In genomic region chr3:185657211-185657610, GRCh38 we compare ENCODE assay signal across 14 cellular contexts.
DNase-seq lines count a peak whose midpoint lies in the region; FAIRE-seq and TF ChIP-seq lines count a peak whose summit lies in the region.
"Had no signal": no experiment of that assay in that cellular context is flagged by ENCODE, and none has a peak within 500 bp of the region (broad histone marks: within the 10 kb centered on the region; RNA-seq: fewer than 3 reads in every experiment).

No MANE protein-coding gene starts in this region.

- peaks cover 38% of the 10 kb centered on the region for H3K36me3 Mint-ChIP-seq in HFFc6 (ENCODE audit: low read depth)

- peaks cover 56% of the 10 kb centered on the region for H3K4me1 ChIP-seq in mesodermal cell (ENCODE audit: control insufficient read depth, insufficient read depth, low read length, poor library complexity, severe bottlenecking)
- H3K4me1 ChIP-seq in suprapubic skin: peaks cover 48% of the 10 kb centered on the region

- H3K9me3 Mint-ChIP-seq in HFFc6: no peaks in the 10 kb centered on the region
- H3K9me3 Mint-ChIP-seq: WTC11 had no signal

- no peak overlapping the region for H3K4me3 ChIP-seq in bronchial epithelial cell (ENCODE audit: low read depth, low read length)
- no peak overlapping the region for H3K4me3 ChIP-seq in mesodermal cell (ENCODE audit: extremely low read depth, insufficient read depth, low read length, poor library complexity, severe bottlenecking)
- no peak overlapping the region for H3K4me3 ChIP-seq in suprapubic skin

- H3K27ac Mint-ChIP-seq in HFFc6: peak overlapping the region; percentile 95

- H3K4me1 Mint-ChIP-seq in HFFc6 (ENCODE audit: low read depth): peaks cover 66% of the 10 kb centered on the region

- H3K27me3 ChIP-seq in bronchial epithelial cell (ENCODE audit: control insufficient read depth, insufficient read depth, low read length) (no peaks in the 10 kb centered on the region), suprapubic skin (no peaks in the 10 kb centered on the region)
- H3K27me3 ChIP-seq: foreskin keratinocyte had no signal

- peaks cover 17% of the 10 kb centered on the region for H3K27me3 Mint-ChIP-seq in HFFc6 (ENCODE audit: insufficient read depth)

- TF ChIP-seq CTCF in HFFc6 (IDR thresholded peaks at IDR 0.05) (no peak), bronchial epithelial cell (IDR thresholded peaks at IDR 0.05; ENCODE audit: insufficient read depth, low read length, severe bottlenecking) (no peak), suprapubic skin (IDR thresholded peaks at IDR 0.05) (no peak), GM10266 (IDR thresholded peaks at IDR 0.05; ENCODE audit: control insufficient read depth, insufficient read depth, low read depth, missing control alignments) (no peak)

- no peak for TF ChIP-seq POLR2A in suprapubic skin (IDR thresholded peaks at IDR 0.05)

- DNase-seq in HFFc6 (no peak), bronchial epithelial cell (ENCODE audit: low read depth) (no peak), suprapubic skin (ENCODE audit: low spot score in 2 of 2) (no peak), NCI-H345 (lab: John Stamatoyannopoulos, UW) (no peak), NCI-H510A (lab: John Stamatoyannopoulos, UW) (no peak), GM10266 (ENCODE audit: extremely low spot score) (no peak)
- no peak for DNase-seq in stimulated activated CD4-positive, alpha-beta T cell treated with anti-CD3 and anti-CD28 coated beads, Interleukin-15, amount 100 ng/mL, for 24 hours
- DNase-seq: activated effector memory CD4-positive, alpha-beta T cell treated with Interleukin-2 at 50 U/mL for 16 hours; NCI-H1930; NCI-H526 treated with DMSO at 0.1 percent for 48 hours had no signal

- H3K36me3 ChIP-seq in bronchial epithelial cell (ENCODE audit: control insufficient read depth, insufficient read depth, low read length) (peaks cover 21% of the 10 kb centered on the region), mesodermal cell (ENCODE audit: control insufficient read depth, insufficient read depth, low read length) (peaks cover 71% of the 10 kb centered on the region), suprapubic skin (no peaks in the 10 kb centered on the region)

- H3K4me3 Mint-ChIP-seq in HFFc6: peak overlapping the region; percentile 68
- H3K4me3 Mint-ChIP-seq: WTC11 had no signal

- no peak for TF ChIP-seq EP300 in suprapubic skin (IDR thresholded peaks at IDR 0.05)

- H3K9me3 ChIP-seq in mesodermal cell (ENCODE audit: control insufficient read depth, low read length) (no peaks in the 10 kb centered on the region), suprapubic skin (no peaks in the 10 kb centered on the region)

- peak; percentile 58 for FAIRE-seq in bronchial epithelial cell (lab: Jason Lieb, UNC)
- FAIRE-seq: GM19239 had no signal

- 95 to 99% methylated on average over 9 to 11 of the region's 12 CpGs for WGBS in mesodermal cell (ENCODE audit: insufficient coverage in 2 of 2), 2 experiments
- WGBS in suprapubic skin: 89% methylated on average over 9 of the region's 12 CpGs

- H3K27ac ChIP-seq in mesodermal cell (ENCODE audit: low read depth, low read length, severe bottlenecking) (peak overlapping the region; percentile 79), suprapubic skin (peak overlapping the region; percentile 80)
- H3K27ac ChIP-seq: foreskin keratinocyte had no signal
